ENCODE assay signal across 9 cellular contexts in genomic region chr19:10074153-10074552, GRCh38. TPM values are rescaled to one million over a fixed set of nuclear protein-coding genes. Genes with fewer than 3 reads are reported as not detected.
DNase-seq lines count a peak whose midpoint lies in the region; ATAC-seq and TF ChIP-seq lines count a peak whose summit lies in the region.
"Had no signal": no experiment of that assay in that cellular context is flagged by ENCODE, and none has a peak within 500 bp of the region (broad histone marks: within the 10 kb centered on the region; RNA-seq: fewer than 3 reads in every experiment).

No MANE protein-coding gene starts in this region.

- CTCF ChIA-PET in A673 (lab: Charles Lee), result no interaction called here

- no peaks in the 10 kb centered on the region for H3K4me1 ChIP-seq in A673 (ENCODE audit: insufficient read depth, low read length, poor library complexity, severe bottlenecking)

- H3K36me3 ChIP-seq in A673 (ENCODE audit: insufficient read depth, low read length, poor library complexity, severe bottlenecking), result no peaks in the 10 kb centered on the region

- no peaks in the 10 kb centered on the region for H3K9me3 ChIP-seq in A673 (ENCODE audit: low read depth, low read length, poor library complexity, severe bottlenecking)

- in situ Hi-C loops in GM13977 (cut with MboI; ENCODE audit: low pct_unique_long_range_greater_than_20kb, low sequenced_read_pairs, unreplicated experiment), result no loop called here

- no peak overlapping the region for H3K4me3 ChIP-seq in A673 (ENCODE audit: low read depth, low read length, poor library complexity, severe bottlenecking)

- ATAC-seq in HG02852 (IDR thresholded peaks at IDR 0.05; ENCODE audit: unreplicated experiment) (no peak), HG02759 (IDR thresholded peaks at IDR 0.05; ENCODE audit: unreplicated experiment) (no peak)

- peak; percentile 68 for DNase-seq in A673 (ENCODE audit: low spot score)
- peak; percentile 50 for DNase-seq in GM13977 (ENCODE audit: low spot score)
- DNase-seq in SW 1271 (lab: John Stamatoyannopoulos, UW), result peak; percentile 41 to 61
- peak; percentile 7 for DNase-seq in effector CD8-positive, alpha-beta T cell (lab: John Stamatoyannopoulos, UW)
- peak; percentile 17 to 36 for DNase-seq in stimulated activated CD4-positive, alpha-beta T cell treated with anti-CD3 and anti-CD28 coated beads, Interleukin-12 subunit alpha, Interleukin-12 subunit beta, amount 100 ng/mL, for 24 hours (ENCODE audit: low read depth in 2 of 2)
- no peak for DNase-seq in HCEC 1CT

- no peak overlapping the region for H3K27ac ChIP-seq in A673 (ENCODE audit: low read depth, low read length, poor library complexity, severe bottlenecking)
- H3K27ac ChIP-seq: epithelial cell of prostate had no signal

- TF ChIP-seq CTCF in A673 (conservative IDR thresholded peaks at IDR 0.05; ENCODE audit: low read depth, low read length), result peak; percentile 62
- peak; percentile 38 for TF ChIP-seq CTCF in GM13977 (IDR thresholded peaks at IDR 0.05; ENCODE audit: extremely low read depth, insufficient read depth, missing control alignments)

- no TSS peak for BruUV-seq in A673 (replicated peaks; lab: Mats Ljungman, UMichigan)

- intact Hi-C loops in A673 (cut with micrococcal nuclease; ENCODE audit: unreplicated experiment), result no loop called here

- POLR2A ChIA-PET in A673 (lab: Charles Lee; ENCODE audit: low non-redundant PET), result no interaction called here

- no peaks in the 10 kb centered on the region for H3K27me3 ChIP-seq in A673 (replicated peaks; ENCODE audit: insufficient read depth, low read depth, low read length, poor library complexity)

RNA-seq across cellular contexts. Expression of gene SHFL, which starts 12.0 kb away (rescaled TPM):
- 15.2 and 17.3 TPM in 2 replicates for total RNA-seq in A673 (2021)

RNA-seq across cellular contexts. Expression of gene ANGPTL6, which starts 28.3 kb away (rescaled TPM):
- total RNA-seq in A673 (2021), result not detected in 2 replicates

RNA-seq across cellular contexts. Expression of gene PPAN, which starts 32.0 kb away (rescaled TPM):
- 116 and 132 TPM in 2 replicates for total RNA-seq in A673 (2021)

RNA-seq across cellular contexts. Expression of gene P2RY11, which starts 37.3 kb away (rescaled TPM):
- 32.2 and 39.4 TPM in 2 replicates for total RNA-seq in A673 (2021)

RNA-seq across cellular contexts. Expression of gene EIF3G, which starts 45.5 kb away (rescaled TPM):
- 260 and 266 TPM in 2 replicates for total RNA-seq in A673 (2021)
